1 cellular context compared by ENCODE assay signal in genomic region chr11:62854013-62854824, GRCh38.
TF ChIP-seq lines count a peak whose summit lies in the region.

No MANE protein-coding gene starts in this region.

TF ChIP-seq in K562, 482 proteins besides CTCF, POLR2A, EP300 and RAD21:
- TF ChIP-seq NONO (IDR thresholded peaks at IDR 0.05; ENCODE audit: low read depth in 2 of 2, low read length in 1 of 2) (no peak), HNRNPL (IDR thresholded peaks at IDR 0.05; ENCODE audit: low read depth, low read length) (peak; percentile 69; the same call in 1 of the 2 replicates), ZNF232 (CRISPR knock-in tag; IDR thresholded peaks at IDR 0.05) (0 out of 2 replicates have a peak, but pooled peaks have one; percentile 24), MXI1 (IDR thresholded peaks at IDR 0.05; ENCODE audit: low read depth, low read length) (peak; percentile 61; the same call in 1 of the 2 replicates), SUPT5H (IDR thresholded peaks at IDR 0.05) (no peak; the same call in 1 of the 2 replicates), RB1 (IDR thresholded peaks at IDR 0.05; ENCODE audit: low read depth) (no peak), POLR2G (IDR thresholded peaks at IDR 0.05; ENCODE audit: low read depth, low read length) (peak; percentile 50), RHOXF2B (CRISPR knock-in tag; conservative IDR thresholded peaks at IDR 0.05) (no peak), HNRNPUL1 (IDR thresholded peaks at IDR 0.05; ENCODE audit: low read length) (peak; percentile 60; the same call in 1 of the 2 replicates), RBM22 (IDR thresholded peaks at IDR 0.05; ENCODE audit: low read depth, low read length, poor library complexity, severe bottlenecking) (peak; percentile 67), U2AF1 (optimal IDR thresholded peaks at IDR 0.05; ENCODE audit: low read depth, low read length) (peak; percentile 98), IFI16 (CRISPR knock-in tag; IDR thresholded peaks at IDR 0.05) (no peak), SMARCA5 (IDR thresholded peaks at IDR 0.05) (no peak), PRPF4 (IDR thresholded peaks at IDR 0.05; ENCODE audit: insufficient read depth, low read depth, low read length, poor library complexity, severe bottlenecking) (peak; percentile 22), ZNF551 (CRISPR knock-in tag; IDR thresholded peaks at IDR 0.05) (no peak), LCOR (CRISPR knock-in tag; IDR thresholded peaks at IDR 0.05) (0 out of 2 replicates have a peak, but pooled peaks have one; percentile 32), ZNF584 (CRISPR knock-in tag; IDR thresholded peaks at IDR 0.05; ENCODE audit: low read depth) (0 out of 2 replicates have a peak, but pooled peaks have one; percentile 15), TEAD1 (CRISPR knock-in tag; IDR thresholded peaks at IDR 0.05) (no peak), ZNF655 (CRISPR knock-in tag; IDR thresholded peaks at IDR 0.05) (no peak), TAF1 (IDR thresholded peaks at IDR 0.05; ENCODE audit: control insufficient read depth, extremely low read depth, insufficient read depth, low read length, severe bottlenecking) (peak; percentile 7), XRCC3 (IDR thresholded peaks at IDR 0.05) (0 out of 2 replicates have a peak, but pooled peaks have one; percentile 8), HMGXB4 (CRISPR knock-in tag; IDR thresholded peaks at IDR 0.05) (no peak), CHD7 (IDR thresholded peaks at IDR 0.05; ENCODE audit: low read depth, low read length) (no peak), CHD1 (IDR thresholded peaks at IDR 0.05; ENCODE audit: low read length) (peak; percentile 34), NKRF (IDR thresholded peaks at IDR 0.05; ENCODE audit: borderline replicate concordance) (no peak), TBL1XR1 (IDR thresholded peaks at IDR 0.05; ENCODE audit: low read length in 2 of 2) (0 out of 4 replicates have a peak, but pooled peaks of 1 of the 2 experiments have one; percentile 54), RBFOX2 (IDR thresholded peaks at IDR 0.05; ENCODE audit: low read depth, low read length) (peak; percentile 58), ZBTB11 (CRISPR knock-in tag; IDR thresholded peaks at IDR 0.05) (0 out of 6 replicates have a peak, but pooled peaks of 1 of the 3 experiments have one; percentile 7), SREBF2 (CRISPR knock-in tag; IDR thresholded peaks at IDR 0.05) (no peak), ZNF778 (CRISPR knock-in tag; IDR thresholded peaks at IDR 0.05) (no peak)
